ENCODE assay signal across 1 cellular context in the genomic region with DNA sequence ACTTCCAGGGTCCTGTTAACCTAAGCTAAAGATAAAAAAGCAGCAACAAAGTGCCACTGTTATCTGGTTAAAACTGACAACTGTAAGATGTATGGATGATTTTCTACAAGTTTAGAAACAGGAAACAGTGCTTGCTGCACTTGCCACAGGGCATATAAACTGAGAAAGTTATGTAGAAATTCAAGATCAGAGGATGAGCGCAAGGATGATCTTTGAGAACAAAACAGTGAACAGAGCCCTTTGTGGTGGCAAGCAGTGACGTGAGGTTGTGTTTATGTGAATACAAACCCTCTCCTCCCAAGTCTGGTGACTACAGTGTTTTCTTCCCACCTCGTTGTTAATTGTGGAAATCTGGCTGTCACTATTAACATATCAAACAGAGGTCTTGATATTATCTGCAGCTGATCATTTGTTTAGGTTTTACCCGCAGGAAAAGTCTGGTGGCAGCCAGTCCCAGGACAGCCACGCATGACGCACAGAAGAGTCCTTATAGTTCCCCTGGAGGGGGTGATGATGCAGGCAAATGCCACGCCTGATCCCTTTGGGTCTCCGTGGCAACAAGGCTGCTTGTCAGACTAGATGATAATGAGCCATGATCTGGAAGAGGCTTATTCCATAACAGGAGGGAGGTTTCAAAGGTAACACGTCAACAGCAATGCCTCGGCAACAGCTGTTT.
TF ChIP-seq lines count a peak whose summit lies in the region.

No MANE protein-coding gene starts in this region.

TF ChIP-seq in IMR-90, 13 proteins besides CTCF, POLR2A, EP300 and RAD21 (continued from another document):
- TF ChIP-seq BHLHE40 (IDR thresholded peaks at IDR 0.05; ENCODE audit: low read depth, low read length) (peak; percentile 93), NFE2L2 (IDR thresholded peaks at IDR 0.05; ENCODE audit: low read depth, low read length) (no peak)
- TF ChIP-seq, protein P1, sequence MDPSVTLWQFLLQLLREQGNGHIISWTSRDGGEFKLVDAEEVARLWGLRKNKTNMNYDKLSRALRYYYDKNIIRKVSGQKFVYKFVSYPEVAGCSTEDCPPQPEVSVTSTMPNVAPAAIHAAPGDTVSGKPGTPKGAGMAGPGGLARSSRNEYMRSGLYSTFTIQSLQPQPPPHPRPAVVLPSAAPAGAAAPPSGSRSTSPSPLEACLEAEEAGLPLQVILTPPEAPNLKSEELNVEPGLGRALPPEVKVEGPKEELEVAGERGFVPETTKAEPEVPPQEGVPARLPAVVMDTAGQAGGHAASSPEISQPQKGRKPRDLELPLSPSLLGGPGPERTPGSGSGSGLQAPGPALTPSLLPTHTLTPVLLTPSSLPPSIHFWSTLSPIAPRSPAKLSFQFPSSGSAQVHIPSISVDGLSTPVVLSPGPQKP (IDR thresholded peaks at IDR 0.05; ENCODE audit: borderline replicate concordance, low read depth, low read length) = no peak
